ENCODE assay signal across 9 cellular contexts in the genomic region with DNA sequence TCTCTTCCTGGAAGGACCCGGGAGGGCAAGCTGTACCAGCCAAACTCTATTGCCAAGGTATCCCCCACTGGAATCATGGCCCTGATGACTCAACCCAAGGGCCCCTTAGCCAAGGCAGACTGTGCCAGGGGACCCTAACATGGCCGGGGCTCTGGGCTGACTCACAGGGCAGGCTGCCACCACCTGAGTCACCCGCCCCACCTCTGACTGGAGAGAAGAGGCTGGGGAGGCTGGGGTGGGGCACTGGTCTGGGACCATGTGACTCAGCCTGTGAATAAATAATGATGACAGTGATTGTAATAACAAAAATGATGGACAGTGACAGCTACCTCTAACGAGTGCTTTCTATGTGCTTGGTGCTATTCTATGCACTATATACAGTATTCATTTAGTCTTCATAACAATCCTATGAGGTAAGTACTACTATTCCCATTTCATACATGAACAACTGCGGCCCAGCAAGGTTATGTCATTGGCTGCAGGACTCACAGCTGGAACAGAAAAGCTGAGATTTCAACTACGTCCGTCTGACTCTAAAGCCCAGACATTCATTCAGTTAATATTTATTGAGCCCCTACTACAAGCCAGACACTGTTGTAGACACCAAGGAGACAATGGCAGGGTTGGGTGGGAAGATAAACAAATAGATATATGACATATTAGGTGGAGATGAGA.
DNase-seq lines count a peak whose midpoint lies in the region; ATAC-seq, FAIRE-seq and TF ChIP-seq lines count a peak whose summit lies in the region.
"Had no signal": no experiment of that assay in that cellular context is flagged by ENCODE, and none has a peak within 500 bp of the region (broad histone marks: within the 10 kb centered on the region; RNA-seq: fewer than 3 reads in every experiment).

No MANE protein-coding gene starts in this region.

- no peak overlapping the region for H2BK120ac ChIP-seq in mesendoderm (ENCODE audit: low read depth, low read length)

- TF ChIP-seq CTCF in body of pancreas (IDR thresholded peaks at IDR 0.05) (no peak), kidney (IDR thresholded peaks at IDR 0.05; ENCODE audit: borderline replicate concordance, extremely low read depth, insufficient read depth) (no peak), upper lobe of left lung (IDR thresholded peaks at IDR 0.05) (no peak)

- H3K18ac ChIP-seq in mesendoderm (ENCODE audit: low read length) = no peak overlapping the region

- H3K4me3 ChIP-seq in body of pancreas (no peak overlapping the region), kidney (ENCODE audit: low read length in 2 of 2) (no peak overlapping the region), upper lobe of left lung (no peak overlapping the region), mesendoderm (ENCODE audit: low read length) (no peak overlapping the region)

- H2BK5ac ChIP-seq in mesendoderm (ENCODE audit: low read length) = no peak overlapping the region

- no peak overlapping the region for H4K8ac ChIP-seq in mesendoderm (ENCODE audit: low read depth, low read length)

- 62 to 65% methylated on average over 6 to 7 of the region's 7 CpGs for WGBS in body of pancreas, 2 donors
- WGBS in upper lobe of left lung, 2 donors = 64 to 68% methylated on average over 5 to 7 of the region's 7 CpGs
- no CpG with 5 or more reads among the region's 7 CpGs for WGBS in mesendoderm (ENCODE audit: extremely low coverage, insufficient coverage, low lambda C conversion rate)

- no peak overlapping the region for H4K5ac ChIP-seq in mesendoderm (ENCODE audit: low read length)

- H3K23ac ChIP-seq in mesendoderm (ENCODE audit: low read length) = no peak overlapping the region

- no peak for TF ChIP-seq POLR2A in body of pancreas (IDR thresholded peaks at IDR 0.05)
- no peak for TF ChIP-seq POLR2A in upper lobe of left lung (IDR thresholded peaks at IDR 0.05)

- no peak overlapping the region for H3K4me3 Mint-ChIP-seq in activated CD4-positive, alpha-beta T cell treated with anti-CD3 and anti-CD28 coated beads for 36 hours

- no peaks in the 10 kb centered on the region for H3K79me2 ChIP-seq in mesendoderm (ENCODE audit: control insufficient read depth, insufficient read depth, low read length)

- no peak overlapping the region for H3K56ac ChIP-seq in mesendoderm (ENCODE audit: low read length)

- ATAC-seq in activated CD4-positive, alpha-beta T cell treated with anti-CD3 and anti-CD28 coated beads for 36 hours = no peak
- no peak for ATAC-seq in body of pancreas
- ATAC-seq in upper lobe of left lung (ENCODE audit: low FRiP score in 2 of 2) = peak; percentile 73 to 94

- H3K27ac ChIP-seq in body of pancreas (no peak overlapping the region), kidney (ENCODE audit: low read depth in 2 of 2, low read length in 2 of 2) (no peak overlapping the region), upper lobe of left lung (peak overlapping the region; percentile 45 to 73 (median 62)), mesendoderm (ENCODE audit: low read depth, low read length) (no peak overlapping the region)

- H3K4ac ChIP-seq in mesendoderm (ENCODE audit: low read depth, low read length) = no peak overlapping the region

- intact Hi-C loops in activated CD4-positive, alpha-beta T cell treated with anti-CD3 and anti-CD28 coated beads for 36 hours (cut with DNase I, micrococcal nuclease) = no loop called here
- intact Hi-C loops in body of pancreas (cut with DNase I) = no loop called here
- intact Hi-C loops in kidney (cut with DNase I) = no loop called here

- no peak overlapping the region for H3K9ac ChIP-seq in kidney (ENCODE audit: low read length in 2 of 2)
- H3K9ac ChIP-seq in mesendoderm (ENCODE audit: low read length) = no peak overlapping the region

- H3K9me3 Mint-ChIP-seq in activated CD4-positive, alpha-beta T cell treated with anti-CD3 and anti-CD28 coated beads for 36 hours (ENCODE audit: low read depth) = no peaks in the 10 kb centered on the region

- no peaks in the 10 kb centered on the region for H3K36me3 Mint-ChIP-seq in activated CD4-positive, alpha-beta T cell treated with anti-CD3 and anti-CD28 coated beads for 36 hours (ENCODE audit: low read depth)

- no peaks in the 10 kb centered on the region for H3K79me1 ChIP-seq in mesendoderm (ENCODE audit: low read length)

- CTCF ChIA-PET in activated CD4-positive, alpha-beta T cell treated with anti-CD3 and anti-CD28 coated beads for 36 hours (lab: Charles Lee) = no interaction called here

- no peak overlapping the region for H2AK5ac ChIP-seq in mesendoderm (ENCODE audit: low read length)

- H3K36me3 ChIP-seq in body of pancreas (replicated peaks in 1 of 2; ENCODE audit: insufficient read depth in 1 of 2, low read depth in 2 of 2) = no peaks in the 10 kb centered on the region
- H3K36me3 ChIP-seq in kidney (ENCODE audit: control insufficient read depth in 1 of 2, insufficient read depth in 2 of 2, low read length in 2 of 2) = no peaks in the 10 kb centered on the region
- H3K36me3 ChIP-seq in upper lobe of left lung = no peaks in the 10 kb centered on the region
- no peaks in the 10 kb centered on the region for H3K36me3 ChIP-seq in mesendoderm (ENCODE audit: control insufficient read depth, insufficient read depth, low read length)

- H3K4me2 ChIP-seq in mesendoderm (ENCODE audit: low read length) = no peak overlapping the region

- no peaks in the 10 kb centered on the region for H3K4me1 Mint-ChIP-seq in activated CD4-positive, alpha-beta T cell treated with anti-CD3 and anti-CD28 coated beads for 36 hours

- H3K9me3 ChIP-seq in body of pancreas (no peaks in the 10 kb centered on the region), kidney (ENCODE audit: control insufficient read depth in 1 of 2, low read length in 2 of 2) (no peaks in the 10 kb centered on the region), upper lobe of left lung (no peaks in the 10 kb centered on the region)

- no peaks in the 10 kb centered on the region for H3K27me3 ChIP-seq in body of pancreas
- H3K27me3 ChIP-seq in upper lobe of left lung = no peaks in the 10 kb centered on the region
- no peaks in the 10 kb centered on the region for H3K27me3 ChIP-seq in mesendoderm (ENCODE audit: insufficient read depth, low read length, poor library complexity)

- H3K27me3 Mint-ChIP-seq in activated CD4-positive, alpha-beta T cell treated with anti-CD3 and anti-CD28 coated beads for 36 hours = peaks cover 2% of the 10 kb centered on the region

- no peak for FAIRE-seq in kidney (lab: Jason Lieb, UNC)

- POLR2A ChIA-PET in activated CD4-positive, alpha-beta T cell treated with anti-CD3 and anti-CD28 coated beads for 36 hours (lab: Charles Lee) = no interaction called here

- H2BK15ac ChIP-seq in mesendoderm (replicated peaks; ENCODE audit: low read depth) = no peak overlapping the region

- H3K4me1 ChIP-seq in body of pancreas (peaks cover 8% of the 10 kb centered on the region), kidney (ENCODE audit: control insufficient read depth in 1 of 2, insufficient read depth in 1 of 2, low read depth in 1 of 2, low read length in 2 of 2) (peaks cover 5 to 11% of the 10 kb centered on the region in 2 donors), upper lobe of left lung (peaks cover 13 to 50% (median 21%) of the 10 kb centered on the region in 4 donors), mesendoderm (ENCODE audit: control insufficient read depth, low read depth, low read length) (no peaks in the 10 kb centered on the region)

- DNase-seq in activated CD4-positive, alpha-beta T cell treated with anti-CD3 and anti-CD28 coated beads for 36 hours = peak; percentile 11
- no peak for DNase-seq in activated CD4-positive, alpha-beta T cell treated with anti-CD3 and anti-CD28 coated beads for 4 hours
- DNase-seq in body of pancreas = peak in 3 of 4 donors; percentile 13 to 30 (median 13)
- peak; percentile 90 for DNase-seq in kidney
- DNase-seq in upper lobe of left lung = peak; percentile 49 to 78
- DNase-seq in NCI-H2171 (lab: John Stamatoyannopoulos, UW) = no peak
- no peak for DNase-seq in mesendoderm
- no peak for DNase-seq in NCI-H2029 treated with DMSO at 0.1 percent for 48 hours (lab: John Stamatoyannopoulos, UW)
- DNase-seq: dermis blood vessel endothelial cell had no signal

- H3K27ac Mint-ChIP-seq in activated CD4-positive, alpha-beta T cell treated with anti-CD3 and anti-CD28 coated beads for 36 hours = no peak overlapping the region

- peak in 2 of 4 donors; percentile 10 to 60 for TF ChIP-seq EP300 in upper lobe of left lung (IDR thresholded peaks at IDR 0.05)

Comparison
In these comparisons a context has a peak if more than half of its experiments do, and no peak if none do; other contexts are left out.
1. DNase-seq: peak in activated CD4-positive, alpha-beta T cell treated with anti-CD3 and anti-CD28 coated beads for 36 hours (single experiment), body of pancreas (3 of 4), kidney (single experiment) and upper lobe of left lung (2 of 2); none in activated CD4-positive, alpha-beta T cell treated with anti-CD3 and anti-CD28 coated beads for 4 hours (0 of 2), NCI-H2171 (single experiment), mesendoderm (single experiment) and NCI-H2029 treated with DMSO at 0.1 percent for 48 hours (single experiment).
2. ATAC-seq: peak in upper lobe of left lung (2 of 2); none in activated CD4-positive, alpha-beta T cell treated with anti-CD3 and anti-CD28 coated beads for 36 hours (single experiment) and body of pancreas (single experiment).
3. H3K27ac ChIP-seq: peak in upper lobe of left lung (4 of 4); none in body of pancreas (0 of 4), kidney (0 of 2) and mesendoderm (single experiment).